ENCODE assay signal across 1 cellular context in the genomic region with DNA sequence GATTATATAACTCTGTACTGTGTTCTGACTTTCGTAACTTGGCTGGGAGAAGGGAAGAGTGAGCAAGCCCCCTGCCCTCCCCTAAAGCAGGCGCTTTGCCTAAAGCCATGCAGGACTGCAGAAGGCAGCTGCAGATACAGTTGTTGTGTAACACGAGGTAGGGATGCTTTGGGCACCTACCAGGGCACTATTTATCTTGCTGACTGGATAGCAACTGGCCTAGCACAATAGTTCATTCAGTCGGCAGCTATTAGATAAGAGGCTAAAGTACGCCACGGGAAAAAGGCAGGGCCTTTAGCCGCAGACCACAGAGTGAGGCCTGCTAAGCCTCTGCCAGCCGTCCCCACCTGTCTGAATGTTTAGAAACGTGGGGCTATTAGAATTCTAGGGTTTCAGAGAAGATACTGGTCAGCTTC.
TF ChIP-seq lines count a peak whose summit lies in the region.

No MANE protein-coding gene starts in this region.

TF ChIP-seq in HepG2, 621 proteins besides CTCF, POLR2A, EP300 and RAD21 (continued from another document and continues in another):
- TF ChIP-seq, protein P1, sequence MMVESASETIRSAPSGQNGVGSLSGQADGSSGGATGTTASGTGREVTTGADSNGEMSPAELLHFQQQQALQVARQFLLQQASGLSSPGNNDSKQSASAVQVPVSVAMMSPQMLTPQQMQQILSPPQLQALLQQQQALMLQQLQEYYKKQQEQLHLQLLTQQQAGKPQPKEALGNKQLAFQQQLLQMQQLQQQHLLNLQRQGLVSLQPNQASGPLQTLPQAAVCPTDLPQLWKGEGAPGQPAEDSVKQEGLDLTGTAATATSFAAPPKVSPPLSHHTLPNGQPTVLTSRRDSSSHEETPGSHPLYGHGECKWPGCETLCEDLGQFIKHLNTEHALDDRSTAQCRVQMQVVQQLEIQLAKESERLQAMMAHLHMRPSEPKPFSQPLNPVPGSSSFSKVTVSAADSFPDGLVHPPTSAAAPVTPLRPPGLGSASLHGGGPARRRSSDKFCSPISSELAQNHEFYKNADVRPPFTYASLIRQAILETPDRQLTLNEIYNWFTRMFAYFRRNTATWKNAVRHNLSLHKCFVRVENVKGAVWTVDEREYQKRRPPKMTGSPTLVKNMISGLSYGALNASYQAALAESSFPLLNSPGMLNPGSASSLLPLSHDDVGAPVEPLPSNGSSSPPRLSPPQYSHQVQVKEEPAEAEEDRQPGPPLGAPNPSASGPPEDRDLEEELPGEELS (CRISPR knock-in tag; IDR thresholded peaks at IDR 0.05) = peak; percentile 84
- TF ChIP-seq ZNF747 (CRISPR knock-in tag; IDR thresholded peaks at IDR 0.05; ENCODE audit: borderline replicate concordance) (no peak), ZNF121 (CRISPR knock-in tag; IDR thresholded peaks at IDR 0.05) (no peak), KAT2B (IDR thresholded peaks at IDR 0.05; ENCODE audit: borderline replicate concordance, low read depth, low read length) (no peak), SP140L (CRISPR knock-in tag; IDR thresholded peaks at IDR 0.05; ENCODE audit: borderline replicate concordance) (no peak), TAF15 (IDR thresholded peaks at IDR 0.05; ENCODE audit: low read depth, low read length, poor library complexity, severe bottlenecking) (no peak), GTF2F1 (IDR thresholded peaks at IDR 0.05; ENCODE audit: low read length) (no peak), ZNF737 (CRISPR knock-in tag; IDR thresholded peaks at IDR 0.05; ENCODE audit: borderline replicate concordance) (no peak), KDM2A (CRISPR knock-in tag; IDR thresholded peaks at IDR 0.05; ENCODE audit: borderline replicate concordance, low read depth) (no peak), TBL1XR1 (IDR thresholded peaks at IDR 0.05; ENCODE audit: borderline replicate concordance, low read length, partially characterized antibody) (peak; percentile 86), HNF4A (CRISPR knock-in tag; IDR thresholded peaks at IDR 0.05) (peak; percentile 92), GATAD2A (CRISPR knock-in tag; IDR thresholded peaks at IDR 0.05) (peak; percentile 94), ZKSCAN1 (IDR thresholded peaks at IDR 0.05; ENCODE audit: low read length) (no peak), FOXM1 (CRISPR knock-in tag; IDR thresholded peaks at IDR 0.05) (no peak), ADNP (CRISPR knock-in tag; IDR thresholded peaks at IDR 0.05) (no peak), REXO4 (CRISPR knock-in tag; IDR thresholded peaks at IDR 0.05; ENCODE audit: borderline replicate concordance) (no peak), REL (CRISPR knock-in tag; conservative IDR thresholded peaks at IDR 0.05) (no peak), DNMT1 (CRISPR knock-in tag; IDR thresholded peaks at IDR 0.05) (no peak), SATB2 (CRISPR knock-in tag; IDR thresholded peaks at IDR 0.05) (no peak), HMG20B (CRISPR knock-in tag; conservative IDR thresholded peaks at IDR 0.05) (peak; percentile 83), RARG (CRISPR knock-in tag; IDR thresholded peaks at IDR 0.05; ENCODE audit: low read depth) (no peak), ZNF496 (CRISPR knock-in tag; IDR thresholded peaks at IDR 0.05; ENCODE audit: insufficient replicate concordance) (no peak), ZNF10 (CRISPR knock-in tag; IDR thresholded peaks at IDR 0.05; ENCODE audit: borderline replicate concordance, low read depth) (no peak), MTA1 (CRISPR knock-in tag; IDR thresholded peaks at IDR 0.05; ENCODE audit: borderline replicate concordance) (peak; percentile 50; the same call in 1 of the 2 replicates), ELF4 (CRISPR knock-in tag; IDR thresholded peaks at IDR 0.05; ENCODE audit: borderline replicate concordance) (no peak), ZKSCAN8 (CRISPR knock-in tag; IDR thresholded peaks at IDR 0.05; ENCODE audit: borderline replicate concordance) (peak; percentile 92), KLF11 (CRISPR knock-in tag; IDR thresholded peaks at IDR 0.05) (no peak), ZNF614 (CRISPR knock-in tag; IDR thresholded peaks at IDR 0.05; ENCODE audit: borderline replicate concordance) (peak; percentile 91)
- TF ChIP-seq, protein P2, sequence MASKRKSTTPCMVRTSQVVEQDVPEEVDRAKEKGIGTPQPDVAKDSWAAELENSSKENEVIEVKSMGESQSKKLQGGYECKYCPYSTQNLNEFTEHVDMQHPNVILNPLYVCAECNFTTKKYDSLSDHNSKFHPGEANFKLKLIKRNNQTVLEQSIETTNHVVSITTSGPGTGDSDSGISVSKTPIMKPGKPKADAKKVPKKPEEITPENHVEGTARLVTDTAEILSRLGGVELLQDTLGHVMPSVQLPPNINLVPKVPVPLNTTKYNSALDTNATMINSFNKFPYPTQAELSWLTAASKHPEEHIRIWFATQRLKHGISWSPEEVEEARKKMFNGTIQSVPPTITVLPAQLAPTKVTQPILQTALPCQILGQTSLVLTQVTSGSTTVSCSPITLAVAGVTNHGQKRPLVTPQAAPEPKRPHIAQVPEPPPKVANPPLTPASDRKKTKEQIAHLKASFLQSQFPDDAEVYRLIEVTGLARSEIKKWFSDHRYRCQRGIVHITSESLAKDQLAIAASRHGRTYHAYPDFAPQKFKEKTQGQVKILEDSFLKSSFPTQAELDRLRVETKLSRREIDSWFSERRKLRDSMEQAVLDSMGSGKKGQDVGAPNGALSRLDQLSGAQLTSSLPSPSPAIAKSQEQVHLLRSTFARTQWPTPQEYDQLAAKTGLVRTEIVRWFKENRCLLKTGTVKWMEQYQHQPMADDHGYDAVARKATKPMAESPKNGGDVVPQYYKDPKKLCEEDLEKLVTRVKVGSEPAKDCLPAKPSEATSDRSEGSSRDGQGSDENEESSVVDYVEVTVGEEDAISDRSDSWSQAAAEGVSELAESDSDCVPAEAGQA (IDR thresholded peaks at IDR 0.05; ENCODE audit: low read depth) = peak; percentile 70; the same call in 1 of the 2 replicates
- TF ChIP-seq, protein P2 (CRISPR knock-in tag; IDR thresholded peaks at IDR 0.05; ENCODE audit: borderline replicate concordance) = no peak
- TF ChIP-seq, protein P3, sequence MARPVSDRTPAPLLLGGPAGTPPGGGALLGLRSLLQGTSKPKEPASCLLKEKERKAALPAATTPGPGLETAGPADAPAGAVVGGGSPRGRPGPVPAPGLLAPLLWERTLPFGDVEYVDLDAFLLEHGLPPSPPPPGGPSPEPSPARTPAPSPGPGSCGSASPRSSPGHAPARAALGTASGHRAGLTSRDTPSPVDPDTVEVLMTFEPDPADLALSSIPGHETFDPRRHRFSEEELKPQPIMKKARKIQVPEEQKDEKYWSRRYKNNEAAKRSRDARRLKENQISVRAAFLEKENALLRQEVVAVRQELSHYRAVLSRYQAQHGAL (CRISPR knock-in tag; IDR thresholded peaks at IDR 0.05; ENCODE audit: not compliant biosample characterization) = no peak
- TF ChIP-seq, protein P4, sequence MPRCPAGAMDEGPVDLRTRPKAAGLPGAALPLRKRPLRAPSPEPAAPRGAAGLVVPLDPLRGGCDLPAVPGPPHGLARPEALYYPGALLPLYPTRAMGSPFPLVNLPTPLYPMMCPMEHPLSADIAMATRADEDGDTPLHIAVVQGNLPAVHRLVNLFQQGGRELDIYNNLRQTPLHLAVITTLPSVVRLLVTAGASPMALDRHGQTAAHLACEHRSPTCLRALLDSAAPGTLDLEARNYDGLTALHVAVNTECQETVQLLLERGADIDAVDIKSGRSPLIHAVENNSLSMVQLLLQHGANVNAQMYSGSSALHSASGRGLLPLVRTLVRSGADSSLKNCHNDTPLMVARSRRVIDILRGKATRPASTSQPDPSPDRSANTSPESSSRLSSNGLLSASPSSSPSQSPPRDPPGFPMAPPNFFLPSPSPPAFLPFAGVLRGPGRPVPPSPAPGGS (CRISPR knock-in tag; IDR thresholded peaks at IDR 0.05) = 0 out of 2 replicates have a peak, but pooled peaks have one; percentile 50
- TF ChIP-seq, protein P5, sequence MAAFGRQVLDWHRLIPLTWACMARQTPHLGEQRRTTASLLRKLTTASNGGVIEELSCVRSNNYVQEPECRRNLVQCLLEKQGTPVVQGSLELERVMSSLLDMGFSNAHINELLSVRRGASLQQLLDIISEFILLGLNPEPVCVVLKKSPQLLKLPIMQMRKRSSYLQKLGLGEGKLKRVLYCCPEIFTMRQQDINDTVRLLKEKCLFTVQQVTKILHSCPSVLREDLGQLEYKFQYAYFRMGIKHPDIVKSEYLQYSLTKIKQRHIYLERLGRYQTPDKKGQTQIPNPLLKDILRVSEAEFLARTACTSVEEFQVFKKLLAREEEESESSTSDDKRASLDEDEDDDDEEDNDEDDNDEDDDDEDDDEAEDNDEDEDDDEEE (CRISPR knock-in tag; IDR thresholded peaks at IDR 0.05) = peak; percentile 61; the same call in 1 of the 2 replicates
- TF ChIP-seq, protein P6, sequence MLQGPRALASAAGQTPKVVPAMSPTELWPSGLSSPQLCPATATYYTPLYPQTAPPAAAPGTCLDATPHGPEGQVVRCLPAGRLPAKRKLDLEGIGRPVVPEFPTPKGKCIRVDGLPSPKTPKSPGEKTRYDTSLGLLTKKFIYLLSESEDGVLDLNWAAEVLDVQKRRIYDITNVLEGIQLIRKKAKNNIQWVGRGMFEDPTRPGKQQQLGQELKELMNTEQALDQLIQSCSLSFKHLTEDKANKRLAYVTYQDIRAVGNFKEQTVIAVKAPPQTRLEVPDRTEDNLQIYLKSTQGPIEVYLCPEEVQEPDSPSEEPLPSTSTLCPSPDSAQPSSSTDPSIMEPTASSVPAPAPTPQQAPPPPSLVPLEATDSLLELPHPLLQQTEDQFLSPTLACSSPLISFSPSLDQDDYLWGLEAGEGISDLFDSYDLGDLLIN (CRISPR knock-in tag; IDR thresholded peaks at IDR 0.05; ENCODE audit: borderline replicate concordance) = no peak
- TF ChIP-seq, protein P7, sequence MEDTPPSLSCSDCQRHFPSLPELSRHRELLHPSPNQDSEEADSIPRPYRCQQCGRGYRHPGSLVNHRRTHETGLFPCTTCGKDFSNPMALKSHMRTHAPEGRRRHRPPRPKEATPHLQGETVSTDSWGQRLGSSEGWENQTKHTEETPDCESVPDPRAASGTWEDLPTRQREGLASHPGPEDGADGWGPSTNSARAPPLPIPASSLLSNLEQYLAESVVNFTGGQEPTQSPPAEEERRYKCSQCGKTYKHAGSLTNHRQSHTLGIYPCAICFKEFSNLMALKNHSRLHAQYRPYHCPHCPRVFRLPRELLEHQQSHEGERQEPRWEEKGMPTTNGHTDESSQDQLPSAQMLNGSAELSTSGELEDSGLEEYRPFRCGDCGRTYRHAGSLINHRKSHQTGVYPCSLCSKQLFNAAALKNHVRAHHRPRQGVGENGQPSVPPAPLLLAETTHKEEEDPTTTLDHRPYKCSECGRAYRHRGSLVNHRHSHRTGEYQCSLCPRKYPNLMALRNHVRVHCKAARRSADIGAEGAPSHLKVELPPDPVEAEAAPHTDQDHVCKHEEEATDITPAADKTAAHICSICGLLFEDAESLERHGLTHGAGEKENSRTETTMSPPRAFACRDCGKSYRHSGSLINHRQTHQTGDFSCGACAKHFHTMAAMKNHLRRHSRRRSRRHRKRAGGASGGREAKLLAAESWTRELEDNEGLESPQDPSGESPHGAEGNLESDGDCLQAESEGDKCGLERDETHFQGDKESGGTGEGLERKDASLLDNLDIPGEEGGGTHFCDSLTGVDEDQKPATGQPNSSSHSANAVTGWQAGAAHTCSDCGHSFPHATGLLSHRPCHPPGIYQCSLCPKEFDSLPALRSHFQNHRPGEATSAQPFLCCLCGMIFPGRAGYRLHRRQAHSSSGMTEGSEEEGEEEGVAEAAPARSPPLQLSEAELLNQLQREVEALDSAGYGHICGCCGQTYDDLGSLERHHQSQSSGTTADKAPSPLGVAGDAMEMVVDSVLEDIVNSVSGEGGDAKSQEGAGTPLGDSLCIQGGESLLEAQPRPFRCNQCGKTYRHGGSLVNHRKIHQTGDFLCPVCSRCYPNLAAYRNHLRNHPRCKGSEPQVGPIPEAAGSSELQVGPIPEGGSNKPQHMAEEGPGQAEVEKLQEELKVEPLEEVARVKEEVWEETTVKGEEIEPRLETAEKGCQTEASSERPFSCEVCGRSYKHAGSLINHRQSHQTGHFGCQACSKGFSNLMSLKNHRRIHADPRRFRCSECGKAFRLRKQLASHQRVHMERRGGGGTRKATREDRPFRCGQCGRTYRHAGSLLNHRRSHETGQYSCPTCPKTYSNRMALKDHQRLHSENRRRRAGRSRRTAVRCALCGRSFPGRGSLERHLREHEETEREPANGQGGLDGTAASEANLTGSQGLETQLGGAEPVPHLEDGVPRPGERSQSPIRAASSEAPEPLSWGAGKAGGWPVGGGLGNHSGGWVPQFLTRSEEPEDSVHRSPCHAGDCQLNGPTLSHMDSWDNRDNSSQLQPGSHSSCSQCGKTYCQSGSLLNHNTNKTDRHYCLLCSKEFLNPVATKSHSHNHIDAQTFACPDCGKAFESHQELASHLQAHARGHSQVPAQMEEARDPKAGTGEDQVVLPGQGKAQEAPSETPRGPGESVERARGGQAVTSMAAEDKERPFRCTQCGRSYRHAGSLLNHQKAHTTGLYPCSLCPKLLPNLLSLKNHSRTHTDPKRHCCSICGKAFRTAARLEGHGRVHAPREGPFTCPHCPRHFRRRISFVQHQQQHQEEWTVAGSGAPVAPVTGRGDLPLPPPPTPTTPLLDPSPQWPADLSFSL (CRISPR knock-in tag; IDR thresholded peaks at IDR 0.05) = no peak
- TF ChIP-seq, protein P8, sequence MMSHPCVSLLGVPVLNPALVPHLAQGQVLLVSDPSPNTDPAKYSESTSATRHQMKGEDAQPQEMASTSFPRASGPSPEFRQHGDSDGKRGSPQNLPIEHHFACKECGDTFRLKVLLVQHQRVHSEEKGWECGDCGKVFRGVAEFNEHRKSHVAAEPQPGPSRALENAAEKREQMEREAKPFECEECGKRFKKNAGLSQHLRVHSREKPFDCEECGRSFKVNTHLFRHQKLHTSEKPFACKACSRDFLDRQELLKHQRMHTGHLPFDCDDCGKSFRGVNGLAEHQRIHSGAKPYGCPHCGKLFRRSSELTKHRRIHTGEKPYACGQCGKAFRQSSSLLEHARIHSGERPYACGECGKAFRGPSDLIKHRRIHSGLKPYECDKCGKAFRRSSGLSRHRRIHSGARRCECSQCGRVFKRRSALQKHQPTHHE (CRISPR knock-in tag; IDR thresholded peaks at IDR 0.05; ENCODE audit: borderline replicate concordance) = peak; percentile 53; the same call in 1 of the 2 replicates
